In the genomic region with DNA sequence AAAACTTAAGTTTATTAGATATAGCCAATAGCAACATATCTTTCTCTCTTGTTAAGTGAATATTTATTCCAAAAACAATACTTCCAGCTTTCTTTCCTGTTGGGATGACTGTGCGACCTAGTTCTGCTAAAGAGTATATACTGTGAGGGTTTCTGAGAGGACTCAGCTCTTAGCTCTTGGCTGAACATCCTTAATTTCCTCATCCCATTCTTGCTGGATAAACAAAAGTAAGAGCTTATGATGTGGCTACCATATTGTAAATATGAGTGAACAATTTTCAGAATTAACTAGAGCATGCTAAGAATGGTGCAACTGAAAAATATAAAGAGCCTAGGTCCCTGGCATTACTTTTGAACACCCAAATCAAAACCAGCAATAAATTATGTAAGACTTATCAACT, we compare ENCODE assay signal across 23 cellular contexts.
"Had no signal": no experiment of that assay in that cellular context is flagged by ENCODE, and none has a peak within 500 bp of the region (broad histone marks: within the 10 kb centered on the region; RNA-seq: fewer than 3 reads in every experiment).

No MANE protein-coding gene starts in this region.

- H3K9me3 Mint-ChIP-seq: nephron progenitor cell had no signal

- H3K4me1 Mint-ChIP-seq: immature natural killer cell; stimulated activated memory B cell treated with anti-CD40 and anti-IgM and Interleukin-4, amounts not matched to agents 10 μg/mL and 1 μg/mL and 100 μg/mL, for 72 hours had no signal

- ATAC-seq: effector memory CD8-positive, alpha-beta T cell; naive thymus-derived CD8-positive, alpha-beta T cell; psoas muscle; right cardiac atrium; stimulated activated memory B cell treated with anti-CD40 and anti-IgM and Interleukin-4, amounts not matched to agents 10 μg/mL and 1 μg/mL and 100 μg/mL, for 72 hours; stimulated activated naive CD8-positive, alpha-beta T cell treated with anti-CD3 and anti-CD28 coated beads, Interleukin-15, Interleukin-2, amounts not matched to agents 100 U/mL and 50 U/mL, for 24 hours had no signal

- H3K27ac Mint-ChIP-seq: effector memory CD8-positive, alpha-beta T cell; immature natural killer cell; naive thymus-derived CD8-positive, alpha-beta T cell; nephron progenitor cell; stimulated activated memory B cell treated with anti-CD40 and anti-IgM and Interleukin-4, amounts not matched to agents 10 μg/mL and 1 μg/mL and 100 μg/mL, for 72 hours had no signal

- H3K36me3 ChIP-seq: sigmoid colon, spleen, thoracic aorta, tibial nerve, upper lobe of left lung had no signal

- H3K27ac ChIP-seq: psoas muscle, sigmoid colon, skin epidermis, spleen, thoracic aorta, tibial nerve had no signal

- H3K36me3 Mint-ChIP-seq: naive thymus-derived CD8-positive, alpha-beta T cell; stimulated activated memory B cell treated with anti-CD40 and anti-IgM and Interleukin-4, amounts not matched to agents 10 μg/mL and 1 μg/mL and 100 μg/mL, for 72 hours had no signal

- H3K9me3 ChIP-seq: psoas muscle, sigmoid colon, spleen, thoracic aorta, tibial nerve, upper lobe of left lung had no signal

- H3K4me3 Mint-ChIP-seq: effector memory CD8-positive, alpha-beta T cell; immature natural killer cell; naive thymus-derived CD8-positive, alpha-beta T cell; nephron progenitor cell; stimulated activated memory B cell treated with anti-CD40 and anti-IgM and Interleukin-4, amounts not matched to agents 10 μg/mL and 1 μg/mL and 100 μg/mL, for 72 hours had no signal

- H3K27me3 ChIP-seq: sigmoid colon, spleen, tibial nerve, upper lobe of left lung had no signal

- H3K27me3 Mint-ChIP-seq: effector memory CD8-positive, alpha-beta T cell; stimulated activated memory B cell treated with anti-CD40 and anti-IgM and Interleukin-4, amounts not matched to agents 10 μg/mL and 1 μg/mL and 100 μg/mL, for 72 hours had no signal

- DNase-seq: central memory CD4-positive, alpha-beta T cell; cortex of kidney; effector memory CD8-positive, alpha-beta T cell; hypothalamus; immature natural killer cell; mesendoderm; midbrain; naive thymus-derived CD8-positive, alpha-beta T cell; nephron progenitor cell; nucleus accumbens; posterior cingulate gyrus; psoas muscle; right cardiac atrium; sigmoid colon; spleen; stimulated activated CD4-positive, alpha-beta T cell treated with anti-CD3 and anti-CD28 coated beads, Interleukin-4, amount 100 ng/mL, for 4 hours; stimulated activated naive CD8-positive, alpha-beta T cell treated with anti-CD3 and anti-CD28 coated beads, Interleukin-15, Interleukin-2, amounts not matched to agents 100 U/mL and 50 U/mL, for 24 hours; upper lobe of left lung had no signal

- H3K4me1 ChIP-seq: psoas muscle, sigmoid colon, spleen, tibial nerve, upper lobe of left lung had no signal

- H3K4me3 ChIP-seq: lung, psoas muscle, sigmoid colon, skin epidermis, spleen, thoracic aorta, tibial nerve, upper lobe of left lung had no signal
